Comparison of ENCODE assay signal across 10 cellular contexts in the genomic region with DNA sequence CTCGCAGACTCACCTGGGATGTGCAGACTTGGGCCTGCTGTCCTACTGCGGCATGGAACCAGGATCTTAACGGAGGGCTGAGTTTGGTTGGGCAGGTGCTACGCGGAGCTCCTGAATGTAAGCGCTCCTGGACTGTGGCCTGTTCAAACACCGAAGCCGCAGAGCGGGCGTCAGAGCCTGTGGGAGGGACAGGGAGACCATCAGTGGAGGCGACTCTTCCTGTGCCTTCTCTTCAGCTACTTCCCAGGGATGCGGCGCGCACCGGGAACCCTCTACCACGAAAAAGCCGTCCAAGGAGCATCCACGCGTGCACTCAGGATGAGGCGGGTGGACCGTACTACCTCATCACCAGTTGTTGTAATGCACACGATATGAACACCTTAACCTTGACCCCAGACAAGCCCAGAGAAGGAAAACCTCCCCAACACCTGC. TPM values are rescaled to one million over a fixed set of nuclear protein-coding genes. Genes with fewer than 3 reads are reported as not detected.
A peak's percentile ranks its signal among the peaks of the same experiment; 100 is the strongest.
DNase-seq lines count a peak whose midpoint lies in the region; ATAC-seq and TF ChIP-seq lines count a peak whose summit lies in the region.
"Had no signal": no experiment of that assay in that cellular context is flagged by ENCODE, and none has a peak within 500 bp of the region (broad histone marks: within the 10 kb centered on the region; RNA-seq: fewer than 3 reads in every experiment).

No MANE protein-coding gene starts in this region.

- peak overlapping the region in 2 of 3 donors; percentile 90 to 98 for H3K4me3 ChIP-seq in breast epithelium

- no peaks in the 10 kb centered on the region for H3K9me3 ChIP-seq in breast epithelium
- H3K9me3 ChIP-seq: upper lobe of left lung had no signal

- no peak for TF ChIP-seq POLR2A in breast epithelium (IDR thresholded peaks at IDR 0.05)

- intact Hi-C loops in breast epithelium (cut with DNase I; ENCODE audit: low total_unique reads), result loop anchor here (10.0 kb wide), 1 partner anchor 234 kb away; no protein-coding TSS in a partner anchor

- no peak for ATAC-seq in GM18909 (IDR thresholded peaks at IDR 0.05; ENCODE audit: poor library complexity, unreplicated experiment)

- DNase-seq in DMS53 (lab: John Stamatoyannopoulos, UW) (peak; percentile 83), NCI-H1092 treated with DMSO at 0.1 percent for 48 hours (lab: John Stamatoyannopoulos, UW) (peak; percentile 79), breast epithelium (ENCODE audit: low spot score in 2 of 2) (peak in 1 of 2 donors; percentile 61), epidermal melanocyte (ENCODE audit: insufficient read length, low spot score) (no peak), HK-2 (ENCODE audit: unreplicated experiment) (no peak), GM13976 (ENCODE audit: low spot score) (no peak)
- DNase-seq: NCI-H187 treated with DMSO at 0.1 percent for 48 hours had no signal

- H3K4me3 Mint-ChIP-seq in nephron, result peak overlapping the region; percentile 83 to 92 (median 87)

- H3K36me3 ChIP-seq in breast epithelium, result no peaks in the 10 kb centered on the region

- H3K27ac Mint-ChIP-seq in nephron, result peak overlapping the region in 2 of 3 experiments; percentile 19 to 77

- TF ChIP-seq CTCF in breast epithelium (IDR thresholded peaks at IDR 0.05), result no peak
- no peak for TF ChIP-seq CTCF in nephron (IDR thresholded peaks at IDR 0.05; ENCODE audit: unreplicated experiment in 3 of 3)
- TF ChIP-seq CTCF in GM13976 (IDR thresholded peaks at IDR 0.05; ENCODE audit: borderline replicate concordance, control extremely low read depth, extremely low read depth, insufficient read depth, missing control alignments), result no peak

- peaks cover 0 to 6% of the 10 kb centered on the region in 2 donors for H3K4me1 ChIP-seq in breast epithelium

- no peaks in the 10 kb centered on the region for H3K27me3 Mint-ChIP-seq in nephron (ENCODE audit: low read depth)

- H3K9me3 Mint-ChIP-seq in nephron, result no peaks in the 10 kb centered on the region

- H3K36me3 Mint-ChIP-seq in nephron (ENCODE audit: low read depth), result peaks cover 35% of the 10 kb centered on the region

- H3K27ac ChIP-seq in breast epithelium, result no peak overlapping the region

- in situ Hi-C loops in GM13976 (cut with MboI; ENCODE audit: low sequenced_read_pairs, unreplicated experiment), result no loop called here

- no peaks in the 10 kb centered on the region for H3K27me3 ChIP-seq in breast epithelium
- H3K27me3 ChIP-seq: upper lobe of left lung had no signal

- peaks cover 17% of the 10 kb centered on the region for H3K4me1 Mint-ChIP-seq in nephron

RNA-seq across cellular contexts. Expression of a gene that starts 2.0 kb away (rescaled TPM):
- total RNA-seq in breast epithelium, result 10 to 100 TPM; 50.2 to 58.8 (median 55.4) TPM

RNA-seq across cellular contexts. Expression of a gene that starts 56.5 kb away (rescaled TPM):
- total RNA-seq in breast epithelium, result 10 to 100 TPM; 49.5 to 64.8 (median 50.7) TPM

Comparison
In these comparisons a context has a peak if more than half of its experiments do, and no peak if none do; other contexts are left out.
1. DNase-seq: peak in DMS53 (single experiment) and NCI-H1092 treated with DMSO at 0.1 percent for 48 hours (single experiment); none in epidermal melanocyte (single experiment), HK-2 (single experiment) and GM13976 (single experiment).